ENCODE assay signal across 14 cellular contexts in genomic region chr1:162485236-162485635, GRCh38. TPM values are rescaled to one million over a fixed set of nuclear protein-coding genes. Genes with fewer than 3 reads are reported as not detected.
A peak's percentile ranks its signal among the peaks of the same experiment; 100 is the strongest.
DNase-seq lines count a peak whose midpoint lies in the region; ATAC-seq and TF ChIP-seq lines count a peak whose summit lies in the region.
"Had no signal": no experiment of that assay in that cellular context is flagged by ENCODE, and none has a peak within 500 bp of the region (broad histone marks: within the 10 kb centered on the region; RNA-seq: fewer than 3 reads in every experiment).

No MANE protein-coding gene starts in this region.

- H2AFZ ChIP-seq in GM23248 = no peak overlapping the region

- intact Hi-C loops in right lobe of liver (cut with DNase I) = no loop called here

- peak overlapping the region; percentile 17 for H3K4me2 ChIP-seq in GM23248 (ENCODE audit: unreplicated experiment)

- H3K9me2 ChIP-seq in GM23248 (ENCODE audit: insufficient read depth) = no peaks in the 10 kb centered on the region

- H3K9me3 ChIP-seq in GM23248 (ENCODE audit: low read depth) (no peaks in the 10 kb centered on the region), right lobe of liver (no peaks in the 10 kb centered on the region)

- H3K27ac ChIP-seq in GM23248 (no peak overlapping the region), right lobe of liver (no peak overlapping the region)

- H3K9ac ChIP-seq in GM23248 = no peak overlapping the region

- H3K4me1 ChIP-seq in GM23248 (ENCODE audit: insufficient read depth) = peaks cover 12% of the 10 kb centered on the region
- H3K4me1 ChIP-seq in right lobe of liver = no peaks in the 10 kb centered on the region

- H3K36me3 ChIP-seq in GM23248 (ENCODE audit: low read depth) = no peaks in the 10 kb centered on the region
- no peaks in the 10 kb centered on the region for H3K36me3 ChIP-seq in right lobe of liver

- peak; percentile 41 for DNase-seq in AG08396 (ENCODE audit: low spot score)
- peak; percentile 60 for DNase-seq in GM23248
- DNase-seq in amniotic epithelial cell (ENCODE audit: low read depth) = peak; percentile 53
- peak; percentile 63 for DNase-seq in fibroblast of peridontal ligament (ENCODE audit: extremely low read depth)
- no peak for DNase-seq in RKO (ENCODE audit: low spot score)
- no peak for DNase-seq in C1 segment of cervical spinal cord (lab: John Stamatoyannopoulos, UW)
- no peak for DNase-seq in right lobe of liver
- no peak for DNase-seq in nucleus accumbens (lab: John Stamatoyannopoulos, UW)
- DNase-seq: COR-L47, GOT3, KG1, NCI-H1436 treated with DMSO at 0.1 percent for 48 hours, NCI-H2029 treated with DMSO at 0.1 percent for 48 hours, NCI-H774 had no signal

- H3K4me3 ChIP-seq in GM23248 (no peak overlapping the region), right lobe of liver (no peak overlapping the region)

- peaks cover 7% of the 10 kb centered on the region; the same call in 1 of the 2 replicates for H3F3A ChIP-seq in GM23248 (ENCODE audit: insufficient read depth)

- TF ChIP-seq POLR2A in right lobe of liver (IDR thresholded peaks at IDR 0.05) = no peak

- H4K20me1 ChIP-seq in GM23248 (ENCODE audit: insufficient read depth) = no peaks in the 10 kb centered on the region

- no peak for TF ChIP-seq CTCF in right lobe of liver (IDR thresholded peaks at IDR 0.05)

- ATAC-seq in right lobe of liver = no peak

- no peaks in the 10 kb centered on the region for H3K27me3 ChIP-seq in GM23248 (replicated peaks; ENCODE audit: insufficient read depth)
- no peaks in the 10 kb centered on the region for H3K27me3 ChIP-seq in right lobe of liver

- H3K79me2 ChIP-seq in GM23248 (ENCODE audit: insufficient read depth) = no peaks in the 10 kb centered on the region

- in situ Hi-C loops in GM23248 (cut with MboI) = no loop called here

RNA-seq across cellular contexts. Expression of gene UHMK1, which starts 12.4 kb away (rescaled TPM):
- total RNA-seq in GM23248 (2014; rRNA removed; shearing (Covaris generic)) = 60.6 and 60.8 TPM in 2 replicates
- polyA plus RNA-seq in GM23248 (2016; fragmentation: Nextera tagmentation; extraction: Ambion mirVana) = 20.1 and 21.3 TPM in 2 replicates
- 10 to 100 TPM; 28.8 to 51.6 (median 38.4) TPM for total RNA-seq in right lobe of liver

Comparison
In these comparisons a context has a peak if more than half of its experiments do, and no peak if none do; other contexts are left out.
1. DNase-seq: peak in AG08396 (single experiment), GM23248 (single experiment), amniotic epithelial cell (single experiment) and fibroblast of peridontal ligament (single experiment); none in RKO (single experiment), C1 segment of cervical spinal cord (0 of 14), right lobe of liver (0 of 3) and nucleus accumbens (0 of 56).